23 cellular contexts compared by ENCODE assay signal in the genomic region with DNA sequence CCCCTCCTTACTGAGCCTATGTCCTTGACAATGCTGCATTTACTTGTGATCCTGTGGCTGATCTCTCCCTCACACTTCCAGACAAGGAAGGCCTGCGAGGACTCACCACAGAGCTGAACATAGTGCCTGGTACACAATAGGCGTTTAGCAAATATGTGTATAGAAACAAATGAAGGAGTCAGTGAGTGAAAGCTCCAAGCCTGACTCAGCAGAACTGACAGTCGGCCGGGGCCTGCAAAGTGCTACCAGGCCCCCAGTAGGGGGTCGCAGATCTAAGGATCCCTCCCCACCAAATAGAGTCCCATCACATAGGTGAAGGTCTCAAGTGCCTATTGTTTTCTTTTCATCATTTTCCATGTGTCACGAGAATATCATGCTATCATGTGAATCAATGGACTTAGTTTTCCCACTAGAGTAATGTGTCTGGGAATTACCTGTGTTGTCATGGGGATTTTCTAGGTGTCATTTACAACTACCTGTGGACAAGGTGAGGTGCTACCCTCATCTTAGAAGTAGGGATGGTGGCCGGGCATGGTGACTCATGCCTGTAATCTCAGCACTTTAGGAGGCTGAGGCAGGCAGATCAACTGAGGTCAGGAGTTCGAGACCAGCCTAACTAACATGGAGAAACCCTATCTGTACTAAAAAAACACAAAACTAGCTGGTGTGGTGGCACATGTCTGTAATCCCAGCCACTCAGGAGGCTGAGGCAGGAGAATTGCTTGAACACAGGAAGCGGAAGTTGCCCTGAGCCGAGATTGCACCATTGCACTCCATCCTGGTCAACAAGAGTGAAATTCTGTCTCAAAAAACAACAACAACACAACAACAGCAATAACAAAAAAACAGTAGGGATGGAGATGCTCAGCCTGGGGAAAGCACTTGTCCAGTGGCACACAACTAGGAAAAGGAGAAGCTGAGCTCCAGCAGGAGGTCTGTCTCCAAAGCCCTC. TPM values are rescaled to one million over a fixed set of nuclear protein-coding genes. Genes with fewer than 3 reads are reported as not detected.
DNase-seq lines count a peak whose midpoint lies in the region; ATAC-seq and TF ChIP-seq lines count a peak whose summit lies in the region.
"Had no signal": no experiment of that assay in that cellular context is flagged by ENCODE, and none has a peak within 500 bp of the region (broad histone marks: within the 10 kb centered on the region; RNA-seq: fewer than 3 reads in every experiment).

No MANE protein-coding gene starts in this region.

- no peak overlapping the region for H3K14ac ChIP-seq in H9 (ENCODE audit: insufficient read depth, low read length)

- H3K9me3 Mint-ChIP-seq in H9, result no peaks in the 10 kb centered on the region; a peak in 1 of 5 replicates
- no peaks in the 10 kb centered on the region for H3K9me3 Mint-ChIP-seq in progenitor cell of endocrine pancreas (ENCODE audit: low read depth)
- H3K9me3 Mint-ChIP-seq: CD4-positive, alpha-beta T cell had no signal

- H2AFZ ChIP-seq in H9 (ENCODE audit: low read length) (no peak overlapping the region), hepatocyte (no peak overlapping the region)

- H2BK120ac ChIP-seq in H9 (ENCODE audit: low read depth, low read length, poor library complexity, severe bottlenecking), result no peak overlapping the region

- H3K36me3 ChIP-seq in Panc1 (ENCODE audit: control insufficient read depth, insufficient read depth, low read length) (no peaks in the 10 kb centered on the region), hepatocyte (replicated peaks; ENCODE audit: insufficient read depth, low read depth) (no peaks in the 10 kb centered on the region)
- H3K36me3 ChIP-seq: BLaER1 had no signal

- H3K4me1 ChIP-seq in H9 (ENCODE audit: insufficient read depth, low read length) (no peaks in the 10 kb centered on the region), Panc1 (ENCODE audit: control insufficient read depth, insufficient read depth, low read length) (0 out of 2 replicates have a peak, but pooled peaks cover 2% of the 10 kb centered on the region), hepatocyte (ENCODE audit: insufficient read depth) (peaks cover 11% of the 10 kb centered on the region)
- H3K4me1 ChIP-seq: BLaER1 had no signal

- no peak overlapping the region for H3K56ac ChIP-seq in H9 (ENCODE audit: insufficient read length, low read depth, low read length)

- no peak overlapping the region for H3T11ph ChIP-seq in H9 (ENCODE audit: low read length)

- no peak overlapping the region for H4K91ac ChIP-seq in H9 (ENCODE audit: insufficient read length, low read depth, low read length)

- H3K27me3 Mint-ChIP-seq in H9 (ENCODE audit: low read depth) (peaks cover 8% of the 10 kb centered on the region), progenitor cell of endocrine pancreas (peaks cover 17% of the 10 kb centered on the region)

- H3K4ac ChIP-seq in H9 (ENCODE audit: low read depth, low read length), result no peak overlapping the region

- WGBS in H9 (ENCODE audit: extremely low coverage, insufficient read length, low lambda C conversion rate), result no CpG with 5 or more reads among the region's 10 CpGs
- WGBS in hepatocyte (ENCODE audit: low lambda C conversion rate, missing lambda C conversion rate), result 70% methylated on average over 10 of the region's 10 CpGs

- no peak for ATAC-seq in Panc1
- no peak for ATAC-seq in sciatic nerve
- ATAC-seq: T-helper 17 cell had no signal

- no peak for TF ChIP-seq CTCF in H9 (conservative IDR thresholded peaks at IDR 0.05)
- no peak for TF ChIP-seq CTCF in Panc1 (IDR thresholded peaks at IDR 0.05)
- TF ChIP-seq CTCF in hepatocyte (IDR thresholded peaks at IDR 0.05; ENCODE audit: poor library complexity), result no peak
- TF ChIP-seq CTCF in progenitor cell of endocrine pancreas (IDR thresholded peaks at IDR 0.05; ENCODE audit: unreplicated experiment), result no peak

- H4K20me1 ChIP-seq in H9 (ENCODE audit: control insufficient read depth, insufficient read depth, insufficient read length), result no peaks in the 10 kb centered on the region
- H4K20me1 ChIP-seq in hepatocyte (ENCODE audit: insufficient read depth, poor library complexity, severe bottlenecking), result no peaks in the 10 kb centered on the region
- H4K20me1 ChIP-seq: BLaER1 had no signal

- no peaks in the 10 kb centered on the region; a peak in 1 of 7 replicates for H3K36me3 Mint-ChIP-seq in H9 (ENCODE audit: insufficient read depth in 1 of 3, low read depth in 3 of 3)
- no peaks in the 10 kb centered on the region for H3K36me3 Mint-ChIP-seq in progenitor cell of endocrine pancreas (ENCODE audit: insufficient read depth)

- POLR2A ChIA-PET in Panc1 (lab: Charles Lee), result no interaction called here

- H3K4me1 Mint-ChIP-seq in H9 (peaks cover 5 to 10% of the 10 kb centered on the region in 2 experiments), progenitor cell of endocrine pancreas (ENCODE audit: low read depth) (peaks cover 19% of the 10 kb centered on the region)

- H3K27ac Mint-ChIP-seq in H9 (peak overlapping the region in 2 of 3 experiments; percentile 17 to 40; a peak in 4 of 7 replicates), progenitor cell of endocrine pancreas (peak overlapping the region; percentile 50)
- H3K27ac Mint-ChIP-seq: CD4-positive, alpha-beta T cell; T-helper 17 cell had no signal

- H3K23ac ChIP-seq in H9 (ENCODE audit: insufficient read length, low read depth, low read length), result no peak overlapping the region

- DNase-seq in H9, result no peak
- no peak for DNase-seq in Panc1 (ENCODE audit: low read depth, low spot score)
- DNase-seq in hepatocyte (ENCODE audit: low spot score), result peak; percentile 41
- no peak for DNase-seq in progenitor cell of endocrine pancreas (ENCODE audit: low spot score, unreplicated experiment)
- no peak for DNase-seq in sciatic nerve (ENCODE audit: low spot score)
- DNase-seq in DMS79 treated with DMSO at 0.1 percent for 48 hours (lab: John Stamatoyannopoulos, UW), result no peak
- no peak for DNase-seq in stimulated activated CD4-positive, alpha-beta T cell treated with anti-CD3 and anti-CD28 coated beads, Interleukin-2, amount 100 ng/mL, for 48 hours
- DNase-seq: CD4-positive, alpha-beta T cell; COR-L47; DMS 273 treated with DMSO at 0.1 percent for 48 hours; DND-41; KBM-7; NCI-H1417; NCI-H1694 treated with DMSO at 0.1 percent for 48 hours; NCI-H2081 treated with DMSO at 0.1 percent for 48 hours; NCI-H446 treated with DMSO at 0.1 percent for 48 hours; NCI-H526 treated with DMSO at 0.1 percent for 48 hours; RPMI8226; SHP77; T-helper 17 cell had no signal

- no peak overlapping the region for H2BK12ac ChIP-seq in H9 (ENCODE audit: insufficient read length, low read depth, low read length)

- H3K4me3 ChIP-seq in Panc1 (ENCODE audit: low read depth in 2 of 2, low read length in 2 of 2) (no peak overlapping the region), hepatocyte (no peak overlapping the region)
- H3K4me3 ChIP-seq: BLaER1 had no signal

- BruUV-seq in Panc1 (replicated peaks; lab: Mats Ljungman, UMichigan), result no TSS peak

- H4K5ac ChIP-seq in H9 (ENCODE audit: insufficient read length, low read depth, low read length), result no peak overlapping the region

- H3K4me3 Mint-ChIP-seq in H9 (no peak overlapping the region), progenitor cell of endocrine pancreas (ENCODE audit: low read depth) (no peak overlapping the region)
- H3K4me3 Mint-ChIP-seq: CD4-positive, alpha-beta T cell; T-helper 17 cell had no signal

- H3K9me3 ChIP-seq in H9 (ENCODE audit: control insufficient read depth, low read depth, low read length), result no peaks in the 10 kb centered on the region
- H3K9me3 ChIP-seq in Panc1 (ENCODE audit: control insufficient read depth, insufficient read depth, low read depth, low read length), result no peaks in the 10 kb centered on the region
- no peaks in the 10 kb centered on the region for H3K9me3 ChIP-seq in hepatocyte (ENCODE audit: low read depth)

- CTCF ChIA-PET in Panc1 (lab: Charles Lee), result no interaction called here

- no peaks in the 10 kb centered on the region for H3K79me2 ChIP-seq in H9 (ENCODE audit: insufficient read depth, low read length)
- no peaks in the 10 kb centered on the region for H3K79me2 ChIP-seq in hepatocyte

- H3K23me2 ChIP-seq in H9 (ENCODE audit: insufficient read length, low read depth, low read length, poor library complexity, severe bottlenecking), result no peaks in the 10 kb centered on the region

- in situ Hi-C loops in Panc1 (cut with HindIII; ENCODE audit: low pct_unique_long_range_greater_than_20kb, low sequenced_read_pairs), result no loop called here

- no peak overlapping the region for H2AK5ac ChIP-seq in H9 (ENCODE audit: insufficient read length, low read length)

- intact Hi-C loops in Panc1 (cut with micrococcal nuclease; ENCODE audit: unreplicated experiment), result no loop called here
- intact Hi-C loops in sciatic nerve (cut with DNase I), result no loop called here

- no peak overlapping the region for H3K27ac ChIP-seq in H9 (ENCODE audit: insufficient read length, low read depth, low read length)
- H3K27ac ChIP-seq in Panc1 (ENCODE audit: low read length), result peak overlapping the region; percentile 23; the same call in 1 of the 2 replicates
- H3K27ac ChIP-seq in hepatocyte, result peak overlapping the region; percentile 67
- H3K27ac ChIP-seq: BLaER1 had no signal

- H3K27me3 ChIP-seq in H9 (ENCODE audit: insufficient read depth, low read length), result no peaks in the 10 kb centered on the region
- H3K27me3 ChIP-seq in Panc1 (ENCODE audit: control insufficient read depth, insufficient read depth, low read length), result no peaks in the 10 kb centered on the region
- no peaks in the 10 kb centered on the region for H3K27me3 ChIP-seq in hepatocyte
- H3K27me3 ChIP-seq: BLaER1 had no signal

- H3K4me2 ChIP-seq in H9 (ENCODE audit: insufficient read depth, insufficient read length, low read length) (no peak overlapping the region), hepatocyte (no peak overlapping the region)
- H3K4me2 ChIP-seq: BLaER1 had no signal

- no peaks in the 10 kb centered on the region for H3K79me1 ChIP-seq in H9 (ENCODE audit: insufficient read depth, low read depth, low read length, poor library complexity, severe bottlenecking)

- no peak overlapping the region for H3K9ac ChIP-seq in H9 (ENCODE audit: extremely low read depth, insufficient read length, low read length)
- H3K9ac ChIP-seq: BLaER1 had no signal

- H2BK20ac ChIP-seq in H9 (ENCODE audit: low read depth, low read length, poor library complexity, severe bottlenecking), result no peak overlapping the region

- no peak overlapping the region for H2BK15ac ChIP-seq in H9 (ENCODE audit: low read depth, low read length)

- no peak overlapping the region for H2BK5ac ChIP-seq in H9 (ENCODE audit: insufficient read length, low read length)

- no peak overlapping the region for H4K8ac ChIP-seq in H9 (replicated peaks; ENCODE audit: insufficient read length, low read depth, low read length)

- H3K18ac ChIP-seq in H9 (ENCODE audit: insufficient read length, low read depth, low read length), result no peak overlapping the region

- no peaks in the 10 kb centered on the region for H3K9me2 ChIP-seq in hepatocyte (replicated peaks; ENCODE audit: insufficient read depth)

RNA-seq across cellular contexts. Expression of gene CYP2A7, which starts 50.3 kb away (rescaled TPM):
- not detected in 2 replicates for total RNA-seq in H9 (2021)
- not detected for total RNA-seq in Panc1 (2021; ENCODE audit: unreplicated experiment)
- not detected for polyA plus RNA-seq in Panc1 (2012; ENCODE audit: insufficient read length)
- not detected in 2 replicates for total RNA-seq in hepatocyte
- polyA plus RNA-seq in hepatocyte, result not detected in 2 replicates
- not detected in 2 replicates for total RNA-seq in progenitor cell of endocrine pancreas
- total RNA-seq in sciatic nerve, result not detected
- total RNA-seq: CD4-positive, alpha-beta T cell; G401; H4; T-helper 17 cell had no signal

RNA-seq across cellular contexts. Expression of gene CYP2B6, which starts 58.8 kb away (rescaled TPM):
- total RNA-seq in H9 (2021) (2.3 and 3.0 TPM in 2 replicates), Panc1 (2021; ENCODE audit: unreplicated experiment) (0.26 TPM), hepatocyte (1.2 and 1.7 TPM in 2 replicates), progenitor cell of endocrine pancreas (2.0 and 3.0 TPM in 2 replicates), sciatic nerve (not detected)
- not detected for polyA plus RNA-seq in Panc1 (2012; ENCODE audit: insufficient read length)
- polyA plus RNA-seq in hepatocyte, result 0.88 and 1.0 TPM in 2 replicates
- total RNA-seq: CD4-positive, alpha-beta T cell; G401; H4; T-helper 17 cell had no signal
